In genomic region chr16:27811881-27812280, GRCh38 we compare ENCODE assay signal across 19 cellular contexts.
"Had no signal": no experiment of that assay in that cellular context is flagged by ENCODE, and none has a peak within 500 bp of the region (broad histone marks: within the 10 kb centered on the region; RNA-seq: fewer than 3 reads in every experiment).

No MANE protein-coding gene starts in this region.

- H3K4me1 ChIP-seq: stomach, thyroid gland, upper lobe of left lung, vagina had no signal

- H3K9me3 Mint-ChIP-seq: natural killer cell, neural crest cell had no signal

- H3K27me3 ChIP-seq: thyroid gland, upper lobe of left lung, vagina had no signal

- H3K27ac Mint-ChIP-seq: natural killer cell had no signal

- DNase-seq: dermis blood vessel endothelial cell; effector CD4-positive, alpha-beta T cell; foreskin melanocyte; hippocampal formation; kidney glomerular epithelial cell; mammary epithelial cell; mucosa of descending colon; natural killer cell; right cardiac atrium; stimulated activated CD4-positive, alpha-beta T cell treated with anti-CD3 and anti-CD28 coated beads, Interleukin-15, amount 100 ng/mL, for 24 hours; stimulated activated CD4-positive, alpha-beta T cell treated with anti-CD3 and anti-CD28 coated beads, Interleukin-1b, Interleukin-23, amount 100 ng/mL, for 48 hours; stimulated activated CD4-positive, alpha-beta T cell treated with anti-CD3 and anti-CD28 coated beads, Interleukin-4, amount 100 ng/mL, for 4 hours; stimulated activated naive CD4-positive, alpha-beta T cell; stomach; substantia nigra; thyroid gland had no signal

- H3K9me3 ChIP-seq: mucosa of descending colon, thyroid gland, upper lobe of left lung, vagina had no signal

- H3K36me3 ChIP-seq: stomach, thyroid gland, upper lobe of left lung, vagina had no signal

- H3K4me3 ChIP-seq: mucosa of descending colon, stomach, thyroid gland, upper lobe of left lung, vagina had no signal

- H3K4me1 Mint-ChIP-seq: natural killer cell had no signal

- H3K27ac ChIP-seq: stomach, thyroid gland, upper lobe of left lung, vagina had no signal

- ATAC-seq: mucosa of descending colon, natural killer cell, right cardiac atrium had no signal

- H3K4me3 Mint-ChIP-seq: natural killer cell, neural crest cell had no signal

- H3K36me3 Mint-ChIP-seq: natural killer cell had no signal
